In the genomic region with DNA sequence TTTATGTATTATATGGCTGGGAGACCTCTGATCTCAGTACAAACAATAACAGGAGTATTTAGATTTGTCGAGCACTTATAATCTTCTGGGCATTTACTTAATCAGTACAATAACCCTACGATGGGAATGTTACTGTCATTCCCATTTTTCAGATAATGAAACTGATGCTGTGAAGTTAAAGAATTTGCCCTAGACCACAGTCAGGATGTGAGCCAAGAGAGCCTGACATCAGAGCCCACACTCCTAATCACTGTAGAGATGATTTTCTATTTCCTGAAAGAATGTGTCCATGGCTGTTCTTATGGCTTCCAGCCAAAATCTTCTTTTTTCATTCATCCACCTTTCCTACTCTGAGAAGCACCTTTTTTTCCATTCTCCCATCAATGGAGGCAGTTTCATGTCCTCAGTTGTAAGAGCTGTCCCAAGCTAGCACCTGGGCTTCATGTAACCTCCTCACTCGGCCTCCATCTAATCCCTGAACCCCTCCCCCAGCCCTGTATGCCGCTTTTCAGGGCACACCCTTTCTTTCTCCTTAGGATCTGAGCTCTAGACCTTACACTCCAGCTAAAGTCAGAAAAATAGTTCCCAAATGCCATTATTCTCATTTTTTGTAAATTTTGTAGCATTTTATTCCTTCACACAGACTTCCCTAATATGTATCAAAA, we compare ENCODE assay signal across 10 cellular contexts. TPM values are rescaled to one million over a fixed set of nuclear protein-coding genes. Genes with fewer than 3 reads are reported as not detected.
DNase-seq lines count a peak whose midpoint lies in the region; ATAC-seq, FAIRE-seq and TF ChIP-seq lines count a peak whose summit lies in the region.
"Had no signal": no experiment of that assay in that cellular context is flagged by ENCODE, and none has a peak within 500 bp of the region (broad histone marks: within the 10 kb centered on the region; RNA-seq: fewer than 3 reads in every experiment).

No MANE protein-coding gene starts in this region.

- no peak for TF ChIP-seq CTCF in K562 (IDR thresholded peaks at IDR 0.05 in 2 of 3, conservative IDR thresholded peaks at IDR 0.05 in 1 of 3; ENCODE audit: insufficient read depth in 2 of 3, low read depth in 1 of 3, low read length in 3 of 3)
- TF ChIP-seq CTCF in lower lobe of right lung (IDR thresholded peaks at IDR 0.05), result no peak

- 45% methylated on average over 4 of the region's 4 CpGs for WGBS in K562 (ENCODE audit: insufficient coverage, low coverage, missing lambda C conversion rate)
- WGBS in small intestine, 3 donors, result 30 to 64% (median 43%) methylated on average over 4 of the region's 4 CpGs

- H3K9me1 ChIP-seq in K562 (ENCODE audit: control insufficient read depth, insufficient read depth, low read length), result no peaks in the 10 kb centered on the region

- intact Hi-C loops in Right ventricle myocardium superior (cut with DNase I) (no loop called here), left ventricle myocardium superior (cut with micrococcal nuclease) (no loop called here), K562 (cut with micrococcal nuclease) (no loop called here), lower lobe of right lung (cut with DNase I) (no loop called here)

- H3K9me3 Mint-ChIP-seq in stimulated activated naive CD8-positive, alpha-beta T cell treated with anti-CD3 and anti-CD28 coated beads, Interleukin-15, amount 100 ng/mL, for 72 hours, result no peaks in the 10 kb centered on the region
- H3K9me3 Mint-ChIP-seq in activated T-cell treated with anti-CD3 and anti-CD28 coated beads, Interleukin-2, amount 50 U/mL, for 72 hours, result no peaks in the 10 kb centered on the region
- H3K9me3 Mint-ChIP-seq: nephron progenitor cell had no signal

- no peak overlapping the region for H3K27ac ChIP-seq in K562 (ENCODE audit: extremely low read depth, low read depth, low read length)
- H3K27ac ChIP-seq in lower lobe of right lung, result peak overlapping the region; percentile 71
- peak overlapping the region in 1 of 2 donors; percentile 85 for H3K27ac ChIP-seq in small intestine (ENCODE audit: low read depth in 1 of 2, low read length in 1 of 2)

- no peaks in the 10 kb centered on the region for H3K36me3 ChIP-seq in K562 (ENCODE audit: control insufficient read depth, insufficient read depth, low read length)
- peaks cover 3% of the 10 kb centered on the region for H3K36me3 ChIP-seq in lower lobe of right lung
- H3K36me3 ChIP-seq in HAP-1 (replicated peaks), result no peaks in the 10 kb centered on the region
- H3K36me3 ChIP-seq in small intestine (ENCODE audit: control insufficient read depth in 2 of 2, insufficient read depth in 2 of 2, low read length in 2 of 2), result no peaks in the 10 kb centered on the region

- ATAC-seq in Right ventricle myocardium superior (ENCODE audit: poor library complexity), result peak; percentile 5
- no peak for ATAC-seq in left ventricle myocardium superior
- peak; percentile 46 for ATAC-seq in K562
- peak in 1 of 2 donors; percentile 11 for ATAC-seq in lower lobe of right lung
- ATAC-seq in stimulated activated naive CD8-positive, alpha-beta T cell treated with anti-CD3 and anti-CD28 coated beads, Interleukin-15, amount 100 ng/mL, for 72 hours, result no peak
- no peak for ATAC-seq in activated T-cell treated with anti-CD3 and anti-CD28 coated beads, Interleukin-2, amount 50 U/mL, for 72 hours (replicated peaks in 1 of 2)

- no peak overlapping the region for H3K4me3 Mint-ChIP-seq in stimulated activated naive CD8-positive, alpha-beta T cell treated with anti-CD3 and anti-CD28 coated beads, Interleukin-15, amount 100 ng/mL, for 72 hours
- peak overlapping the region in 1 of 2 donors; percentile 78 for H3K4me3 Mint-ChIP-seq in activated T-cell treated with anti-CD3 and anti-CD28 coated beads, Interleukin-2, amount 50 U/mL, for 72 hours
- H3K4me3 Mint-ChIP-seq: nephron progenitor cell had no signal

- H2AFZ ChIP-seq in K562 (ENCODE audit: low read depth, low read length), result peak overlapping the region; percentile 97

- POLR2A ChIA-PET in K562 (lab: Yijun Ruan, JAX), result interaction anchor here (1.0 to 2.5 kb wide), 3 partner anchors 7 to 14 kb away, joined by 4 to 10 read pairs (median 5); no protein-coding TSS in a partner anchor

- CTCF ChIA-PET in K562 (lab: Yijun Ruan, JAX; ENCODE audit: low intra/inter-chr PET ratio), result no interaction called here

- TF ChIP-seq RAD21 in K562 (CRISPR knock-in tag; conservative IDR thresholded peaks at IDR 0.05 in 1 of 2, IDR thresholded peaks at IDR 0.05 in 1 of 2), result no peak

- peaks cover 15% of the 10 kb centered on the region for H3K4me1 Mint-ChIP-seq in stimulated activated naive CD8-positive, alpha-beta T cell treated with anti-CD3 and anti-CD28 coated beads, Interleukin-15, amount 100 ng/mL, for 72 hours
- peaks cover 7% of the 10 kb centered on the region for H3K4me1 Mint-ChIP-seq in activated T-cell treated with anti-CD3 and anti-CD28 coated beads, Interleukin-2, amount 50 U/mL, for 72 hours (ENCODE audit: low read depth)
- H3K4me1 Mint-ChIP-seq: nephron progenitor cell had no signal

- no peak for TF ChIP-seq POLR2A in K562 (conservative IDR thresholded peaks at IDR 0.05)

- H3K4me3 ChIP-seq in K562 (no peak overlapping the region), lower lobe of right lung (peak overlapping the region; percentile 45), HAP-1 (no peak overlapping the region), small intestine (ENCODE audit: low read depth in 1 of 2, low read length in 2 of 2) (no peak overlapping the region)

- FAIRE-seq in K562 (lab: Jason Lieb, UNC) (no peak), small intestine (lab: Jason Lieb, UNC) (no peak)
- FAIRE-seq: TTC549 had no signal

- in situ Hi-C loops in K562 (cut with MboI) (no loop called here), HAP-1 (cut with MboI; ENCODE audit: low sequenced_read_pairs) (no loop called here)

- peak overlapping the region; percentile 80 for H3K4me2 ChIP-seq in K562 (ENCODE audit: insufficient read depth, low read length)

- no peak for TF ChIP-seq EP300 in K562 (IDR thresholded peaks at IDR 0.05; ENCODE audit: low read length)

- H3K36me3 Mint-ChIP-seq in activated T-cell treated with anti-CD3 and anti-CD28 coated beads, Interleukin-2, amount 50 U/mL, for 72 hours (ENCODE audit: insufficient read depth in 2 of 2), result no peaks in the 10 kb centered on the region

- no TSS peak for BruUV-seq in K562 (replicated peaks; lab: Mats Ljungman, UMichigan)

- H3K4me1 ChIP-seq in K562 (replicated peaks in 1 of 2; ENCODE audit: control insufficient read depth in 2 of 2, insufficient read depth in 2 of 2, low read length in 2 of 2), result peaks cover 0 to 19% of the 10 kb centered on the region in 2 experiments; a peak in 3 of 5 replicates
- peaks cover 6% of the 10 kb centered on the region for H3K4me1 ChIP-seq in lower lobe of right lung
- no peaks in the 10 kb centered on the region for H3K4me1 ChIP-seq in HAP-1
- H3K4me1 ChIP-seq in small intestine (ENCODE audit: control insufficient read depth in 2 of 2, insufficient read depth in 1 of 2, low read depth in 1 of 2, low read length in 1 of 2), result peaks cover 0 to 2% of the 10 kb centered on the region in 2 donors

- peak overlapping the region in 1 of 2 experiments; percentile 42; a peak in 1 of 4 replicates for H3K9ac ChIP-seq in K562 (ENCODE audit: insufficient read depth in 1 of 2, low read depth in 2 of 2, low read length in 2 of 2)

- H4K20me1 ChIP-seq in K562 (replicated peaks; ENCODE audit: control insufficient read depth, insufficient read depth, low read length), result no peaks in the 10 kb centered on the region

- no peak overlapping the region for H3K27ac Mint-ChIP-seq in stimulated activated naive CD8-positive, alpha-beta T cell treated with anti-CD3 and anti-CD28 coated beads, Interleukin-15, amount 100 ng/mL, for 72 hours
- H3K27ac Mint-ChIP-seq in activated T-cell treated with anti-CD3 and anti-CD28 coated beads, Interleukin-2, amount 50 U/mL, for 72 hours, result no peak overlapping the region
- H3K27ac Mint-ChIP-seq: nephron progenitor cell had no signal

- H3K27me3 Mint-ChIP-seq in stimulated activated naive CD8-positive, alpha-beta T cell treated with anti-CD3 and anti-CD28 coated beads, Interleukin-15, amount 100 ng/mL, for 72 hours, result peaks cover 58% of the 10 kb centered on the region
- H3K27me3 Mint-ChIP-seq in activated T-cell treated with anti-CD3 and anti-CD28 coated beads, Interleukin-2, amount 50 U/mL, for 72 hours (ENCODE audit: low read depth), result peaks cover 48% of the 10 kb centered on the region

- DNase-seq in Right ventricle myocardium superior (no peak), left ventricle myocardium superior (no peak), K562 (ENCODE audit: extremely low read depth in 1 of 4, low spot score in 3 of 4) (no peak), lower lobe of right lung (no peak), HAP-1 (ENCODE audit: low spot score in 2 of 2) (no peak), small intestine (no peak)
- no peak for DNase-seq in stimulated activated naive CD8-positive, alpha-beta T cell treated with anti-CD3 and anti-CD28 coated beads, Interleukin-15, amount 100 ng/mL, for 72 hours
- no peak for DNase-seq in activated T-cell treated with anti-CD3 and anti-CD28 coated beads, Interleukin-2, amount 50 U/mL, for 72 hours
- DNase-seq: nephron progenitor cell had no signal

- H3K9me3 ChIP-seq in K562 (replicated peaks; ENCODE audit: control insufficient read depth, insufficient read depth, low read depth, low read length), result no peaks in the 10 kb centered on the region
- H3K9me3 ChIP-seq in lower lobe of right lung, result no peaks in the 10 kb centered on the region
- no peaks in the 10 kb centered on the region for H3K9me3 ChIP-seq in HAP-1
- no peaks in the 10 kb centered on the region for H3K9me3 ChIP-seq in small intestine (ENCODE audit: control insufficient read depth, low read depth)

- H3K79me2 ChIP-seq in K562 (ENCODE audit: control insufficient read depth, insufficient read depth, low read length), result no peaks in the 10 kb centered on the region

- H3K27me3 ChIP-seq in K562 (ENCODE audit: control insufficient read depth in 2 of 2, insufficient read depth in 2 of 2, low read length in 2 of 2), result no peaks in the 10 kb centered on the region
- no peaks in the 10 kb centered on the region for H3K27me3 ChIP-seq in lower lobe of right lung (ENCODE audit: low read depth)
- no peaks in the 10 kb centered on the region for H3K27me3 ChIP-seq in HAP-1 (ENCODE audit: low read depth)
- H3K27me3 ChIP-seq in small intestine (ENCODE audit: control insufficient read depth in 2 of 2, insufficient read depth in 2 of 2, low read length in 2 of 2), result no peaks in the 10 kb centered on the region

RNA-seq across cellular contexts. Expression of gene CAV1, which starts 12.2 kb away (rescaled TPM):
- 300 TPM for total RNA-seq in Right ventricle myocardium superior
- total RNA-seq in left ventricle myocardium superior, result 362 TPM
- total RNA-seq in K562 (2011; cell fraction: chromatin; rRNA removed; ENCODE audit: low replicate concordance), result 0.79 and 1.5 TPM in 2 replicates
- total RNA-seq in K562 (2011; cell fraction: nucleolus; rRNA removed), result 1.2 TPM in 1 of 2 replicates, not detected in the other
- 1.5 TPM in 1 of 2 replicates, not detected in the other for total RNA-seq in K562 (2011; cell fraction: nucleoplasm; rRNA removed)
- 0.08 and 1.1 TPM in 2 replicates for total RNA-seq in K562 (2014; rRNA removed)
- total RNA-seq in K562 (2014; rRNA removed; fragmentation: Illumina TruSeq; extraction: Trizol), result 0.16 and 0.29 TPM in 2 replicates
- 0.40 and 0.64 TPM in 2 replicates for total RNA-seq in K562 (2015; rRNA removed; fragmentation: Illumina TruSeq; extraction: Trizol)
- total RNA-seq in K562 (2021), result 1.0 and 1.5 TPM in 2 replicates
- polyA plus RNA-seq in K562 (2011; rRNA removed), result 1.5 and 2.5 TPM in 2 replicates
- polyA plus RNA-seq in K562 (2011; cell fraction: cytosol; rRNA removed), result 4.8 and 4.9 TPM in 2 replicates
- 1.9 and 3.3 TPM in 2 replicates for polyA plus RNA-seq in K562 (2011; cell fraction: nucleus; rRNA removed)
- 0.51 and 0.55 TPM in 2 replicates for polyA plus RNA-seq in K562 (2012)
- polyA plus RNA-seq in K562 (2014; fragmentation: Illumina TruSeq; extraction: Trizol), result 0.62 and 0.86 TPM in 2 replicates
- polyA plus RNA-seq in K562 (2014; fragmentation: Nextera tagmentation; extraction: Ambion mirVana), result under 1 TPM; 0.63 to 0.82 TPM
- polyA plus RNA-seq in K562 (2014; rRNA removed), result 0.08 and 0.49 TPM in 2 replicates
- polyA minus RNA-seq in K562 (2011; rRNA and poly(A)+ RNA removed), result 3.4 and 5.0 TPM in 2 replicates
- polyA minus RNA-seq in K562 (2011; cell fraction: cytosol; rRNA and poly(A)+ RNA removed), result 0.76 and 2.1 TPM in 2 replicates
- polyA minus RNA-seq in K562 (2011; cell fraction: nucleus; rRNA and poly(A)+ RNA removed), result 1.00 and 1.2 TPM in 2 replicates
- 531 TPM for total RNA-seq in lower lobe of right lung
- total RNA-seq in activated T-cell treated with anti-CD3 and anti-CD28 coated beads, Interleukin-2, amount 50 U/mL, for 72 hours, result 1 to 10 TPM in 1 of 2 donors, under 1 TPM in 1; 0.25 to 2.7 TPM
- polyA plus RNA-seq in small intestine, result 10 to 100 TPM in 1 of 3 donors, 1 to 10 TPM in 2; 3.1 to 57.3 (median 8.9) TPM

RNA-seq across cellular contexts. Expression of gene CAV2, which starts 13.1 kb away (rescaled TPM):
- total RNA-seq in Right ventricle myocardium superior, result 183 TPM
- total RNA-seq in left ventricle myocardium superior, result 204 TPM
- total RNA-seq in K562 (2011; cell fraction: chromatin; rRNA removed; ENCODE audit: low replicate concordance), result 38.0 and 48.6 TPM in 2 replicates
- total RNA-seq in K562 (2011; cell fraction: nucleolus; rRNA removed), result 45.0 and 46.4 TPM in 2 replicates
- 52.1 and 67.7 TPM in 2 replicates for total RNA-seq in K562 (2011; cell fraction: nucleoplasm; rRNA removed)
- 30.0 and 32.4 TPM in 2 replicates for total RNA-seq in K562 (2014; rRNA removed)
- 43.0 and 50.7 TPM in 2 replicates for total RNA-seq in K562 (2014; rRNA removed; fragmentation: Illumina TruSeq; extraction: Trizol)
- 43.9 and 49.3 TPM in 2 replicates for total RNA-seq in K562 (2015; rRNA removed; fragmentation: Illumina TruSeq; extraction: Trizol)
- total RNA-seq in K562 (2021), result 36.4 and 38.3 TPM in 2 replicates
- 109 and 137 TPM in 2 replicates for polyA plus RNA-seq in K562 (2011; rRNA removed)
- polyA plus RNA-seq in K562 (2011; cell fraction: cytosol; rRNA removed), result 80.8 and 129 TPM in 2 replicates
- polyA plus RNA-seq in K562 (2011; cell fraction: nucleus; rRNA removed), result 57.6 and 71.3 TPM in 2 replicates
- polyA plus RNA-seq in K562 (2012), result 25.3 and 39.5 TPM in 2 replicates
- 34.1 and 41.4 TPM in 2 replicates for polyA plus RNA-seq in K562 (2014; fragmentation: Illumina TruSeq; extraction: Trizol)
- polyA plus RNA-seq in K562 (2014; fragmentation: Nextera tagmentation; extraction: Ambion mirVana), result 10 to 100 TPM; 16.1 to 16.5 TPM
- polyA plus RNA-seq in K562 (2014; rRNA removed), result 30.3 and 31.8 TPM in 2 replicates
- polyA minus RNA-seq in K562 (2011; rRNA and poly(A)+ RNA removed), result 119 and 144 TPM in 2 replicates
- 58.1 and 68.9 TPM in 2 replicates for polyA minus RNA-seq in K562 (2011; cell fraction: cytosol; rRNA and poly(A)+ RNA removed)
- polyA minus RNA-seq in K562 (2011; cell fraction: nucleus; rRNA and poly(A)+ RNA removed), result 39.6 and 59.2 TPM in 2 replicates
- total RNA-seq in lower lobe of right lung, result 143 TPM
- not detected for total RNA-seq in activated T-cell treated with anti-CD3 and anti-CD28 coated beads, Interleukin-2, amount 50 U/mL, for 72 hours
- 10 to 100 TPM in 1 of 3 donors, 1 to 10 TPM in 2; 7.2 to 17.2 (median 7.3) TPM for polyA plus RNA-seq in small intestine

Comparison
In these comparisons a context has a peak if more than half of its experiments do, and no peak if none do; other contexts are left out.
1. ATAC-seq: peak in Right ventricle myocardium superior (single experiment) and K562 (single experiment); none in left ventricle myocardium superior (single experiment), stimulated activated naive CD8-positive, alpha-beta T cell treated with anti-CD3 and anti-CD28 coated beads, Interleukin-15, amount 100 ng/mL, for 72 hours (single experiment) and activated T-cell treated with anti-CD3 and anti-CD28 coated beads, Interleukin-2, amount 50 U/mL, for 72 hours (0 of 2).
2. RNA of gene CAV1, which starts 12.2 kb away (total RNA-seq): 531 TPM in lower lobe of right lung (single experiment), 362 TPM in left ventricle myocardium superior (single experiment) and 300 TPM in Right ventricle myocardium superior (single experiment); 0.25 to 2.7 TPM in activated T-cell treated with anti-CD3 and anti-CD28 coated beads, Interleukin-2, amount 50 U/mL, for 72 hours and 0.08 to 1.5 TPM in K562; every median in the first group is over 10 times any median in the second.
3. RNA of gene CAV2, which starts 13.1 kb away (total RNA-seq): 204 TPM in left ventricle myocardium superior (single experiment), 183 TPM in Right ventricle myocardium superior (single experiment), 143 TPM in lower lobe of right lung (single experiment) and 30.0 to 67.7 TPM in K562; not detected in activated T-cell treated with anti-CD3 and anti-CD28 coated beads, Interleukin-2, amount 50 U/mL, for 72 hours; every median in the first group is over 10 times any median in the second.